ENCODE assay signal across 1 cellular context in the genomic region with DNA sequence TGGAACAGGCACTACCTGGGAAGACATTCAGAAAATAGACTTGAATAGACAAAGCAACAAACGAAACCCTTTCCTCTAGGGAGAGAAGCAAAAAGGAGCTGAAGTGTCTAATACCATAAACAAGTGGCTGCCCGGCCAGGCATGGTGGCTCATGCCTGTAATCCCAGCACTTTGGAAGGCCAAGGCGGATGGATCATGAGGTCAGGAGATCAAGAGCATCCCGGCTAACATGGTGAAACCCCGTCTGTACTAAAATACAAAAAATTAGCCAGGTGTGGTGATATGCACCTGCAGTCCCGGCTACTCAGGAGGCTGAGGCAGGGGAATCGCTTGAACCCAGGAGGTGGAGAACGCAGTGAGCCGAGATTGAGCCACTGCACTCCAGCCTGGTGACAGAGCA. TPM values are rescaled to one million over a fixed set of nuclear protein-coding genes. Genes with fewer than 3 reads are reported as not detected.
"Had no signal": no experiment of that assay in that cellular context is flagged by ENCODE, and none has a peak within 500 bp of the region (broad histone marks: within the 10 kb centered on the region; RNA-seq: fewer than 3 reads in every experiment).

No MANE protein-coding gene starts in this region.

RNA-seq across cellular contexts. Expression of a gene that starts 34.2 kb away (rescaled TPM):
- total RNA-seq: G401 had no signal
